10 cellular contexts compared by ENCODE assay signal in genomic region chr15:71761649-71762048, GRCh38. TPM values are rescaled to one million over a fixed set of nuclear protein-coding genes. Genes with fewer than 3 reads are reported as not detected.
DNase-seq lines count a peak whose midpoint lies in the region; ATAC-seq, FAIRE-seq and TF ChIP-seq lines count a peak whose summit lies in the region.
"Had no signal": no experiment of that assay in that cellular context is flagged by ENCODE, and none has a peak within 500 bp of the region (broad histone marks: within the 10 kb centered on the region; RNA-seq: fewer than 3 reads in every experiment).

No MANE protein-coding gene starts in this region.

- CTCF ChIA-PET in activated naive CD4-positive, alpha-beta T cell treated with anti-CD3 and anti-CD28 coated beads, Interleukin-2, amount 10 ng/mL, durations not matched to agents 7 days and 5 days (lab: Charles Lee) = no interaction called here
- CTCF ChIA-PET in activated naive CD4-positive, alpha-beta T cell treated with anti-CD3 and anti-CD28 coated beads for 36 hours (lab: Charles Lee) = interaction anchor here (1.2 kb wide), 1 partner anchor 40 kb away, joined by 3 read pairs; no protein-coding TSS in a partner anchor
- CTCF ChIA-PET in activated CD8-positive, alpha-beta memory T cell treated with anti-CD3 and anti-CD28 coated beads, Interleukin-2, amount 10 ng/mL, durations not matched to agents 7 days and 5 days (lab: Charles Lee) = interaction anchor here (1.4 kb wide), 1 partner anchor 10 kb away, joined by 3 read pairs; no protein-coding TSS in a partner anchor

- H3K4me2 ChIP-seq in keratinocyte (ENCODE audit: control insufficient read depth, extremely low read depth, insufficient read depth, low read depth, low read length) = no peak overlapping the region

- no peak overlapping the region for H3K27ac ChIP-seq in keratinocyte (ENCODE audit: control insufficient read depth, insufficient read depth, low read length)

- peaks cover 16% of the 10 kb centered on the region for H3K27me3 Mint-ChIP-seq in activated naive CD4-positive, alpha-beta T cell treated with anti-CD3 and anti-CD28 coated beads, Interleukin-2, amount 10 ng/mL, durations not matched to agents 7 days and 5 days
- H3K27me3 Mint-ChIP-seq in activated naive CD4-positive, alpha-beta T cell treated with anti-CD3 and anti-CD28 coated beads for 36 hours (ENCODE audit: low read depth) = no peaks in the 10 kb centered on the region
- peaks cover 16% of the 10 kb centered on the region for H3K27me3 Mint-ChIP-seq in activated CD8-positive, alpha-beta memory T cell treated with anti-CD3 and anti-CD28 coated beads, Interleukin-2, amount 10 ng/mL, durations not matched to agents 7 days and 5 days

- no peak for DNase-seq in activated naive CD4-positive, alpha-beta T cell treated with anti-CD3 and anti-CD28 coated beads, Interleukin-2, amount 10 ng/mL, durations not matched to agents 7 days and 5 days
- no peak for DNase-seq in activated naive CD4-positive, alpha-beta T cell treated with anti-CD3 and anti-CD28 coated beads for 36 hours
- DNase-seq in astrocyte of the cerebellum (ENCODE audit: low read depth) (peak; percentile 49), keratinocyte (ENCODE audit: low read depth, low spot score) (peak; percentile 71), urothelium cell line (ENCODE audit: low spot score) (peak; percentile 80), hypothalamus (lab: John Stamatoyannopoulos, UW) (no peak)
- DNase-seq in stimulated activated CD4-positive, alpha-beta T cell treated with anti-CD3 and anti-CD28 coated beads, Interleukin-4, amount 100 ng/mL, for 4 hours = no peak
- DNase-seq in activated CD8-positive, alpha-beta memory T cell treated with anti-CD3 and anti-CD28 coated beads, Interleukin-2, amount 10 ng/mL, durations not matched to agents 7 days and 5 days = no peak

- no peak for ATAC-seq in activated CD8-positive, alpha-beta memory T cell treated with anti-CD3 and anti-CD28 coated beads, Interleukin-2, amount 10 ng/mL, durations not matched to agents 7 days and 5 days
- ATAC-seq: GM12878 had no signal

- peaks cover 4% of the 10 kb centered on the region for H3K9me3 Mint-ChIP-seq in activated naive CD4-positive, alpha-beta T cell treated with anti-CD3 and anti-CD28 coated beads, Interleukin-2, amount 10 ng/mL, durations not matched to agents 7 days and 5 days
- peaks cover 13% of the 10 kb centered on the region for H3K9me3 Mint-ChIP-seq in activated naive CD4-positive, alpha-beta T cell treated with anti-CD3 and anti-CD28 coated beads for 36 hours
- peaks cover 12% of the 10 kb centered on the region for H3K9me3 Mint-ChIP-seq in activated CD8-positive, alpha-beta memory T cell treated with anti-CD3 and anti-CD28 coated beads, Interleukin-2, amount 10 ng/mL, durations not matched to agents 7 days and 5 days (ENCODE audit: low read depth)

- peak; percentile 90 for FAIRE-seq in keratinocyte (lab: Jason Lieb, UNC)
- FAIRE-seq in urothelium cell line (lab: Jason Lieb, UNC) = peak; percentile 13
- FAIRE-seq: endometrium, GM12878 had no signal

- no peaks in the 10 kb centered on the region for H3K4me1 Mint-ChIP-seq in activated naive CD4-positive, alpha-beta T cell treated with anti-CD3 and anti-CD28 coated beads, Interleukin-2, amount 10 ng/mL, durations not matched to agents 7 days and 5 days
- H3K4me1 Mint-ChIP-seq in activated naive CD4-positive, alpha-beta T cell treated with anti-CD3 and anti-CD28 coated beads for 36 hours (ENCODE audit: low read depth) = no peaks in the 10 kb centered on the region
- H3K4me1 Mint-ChIP-seq in activated CD8-positive, alpha-beta memory T cell treated with anti-CD3 and anti-CD28 coated beads, Interleukin-2, amount 10 ng/mL, durations not matched to agents 7 days and 5 days = peaks cover 5% of the 10 kb centered on the region

- no peaks in the 10 kb centered on the region for H3K27me3 ChIP-seq in keratinocyte (ENCODE audit: control insufficient read depth, extremely low read depth, insufficient read depth, low read length)

- peaks cover 6% of the 10 kb centered on the region for H3K4me1 ChIP-seq in keratinocyte (ENCODE audit: control insufficient read depth, extremely low read depth, insufficient read depth, low read length)

- peaks cover 9 to 31% of the 10 kb centered on the region in 2 experiments for H3K36me3 ChIP-seq in keratinocyte (ENCODE audit: control insufficient read depth in 2 of 2, extremely low read depth in 1 of 2, insufficient read depth in 2 of 2, low read length in 2 of 2)

- no peaks in the 10 kb centered on the region for H4K20me1 ChIP-seq in keratinocyte (ENCODE audit: control insufficient read depth, extremely low read depth, insufficient read depth, low read length)

- TF ChIP-seq CTCF in astrocyte of the cerebellum (IDR thresholded peaks at IDR 0.05; ENCODE audit: low read depth, low read length, missing control alignments) (no peak), keratinocyte (optimal IDR thresholded peaks at IDR 0.05 in 1 of 3, IDR thresholded peaks at IDR 0.05 in 1 of 3, conservative IDR thresholded peaks at IDR 0.05 in 1 of 3; ENCODE audit: extremely low read depth in 1 of 3, insufficient read depth in 2 of 3, low read length in 3 of 3) (no peak)

- H3K4me3 ChIP-seq in astrocyte of the cerebellum (ENCODE audit: low read depth, low read length) (no peak overlapping the region), keratinocyte (ENCODE audit: control insufficient read depth in 2 of 3, extremely low read depth in 1 of 3, insufficient read depth in 2 of 3, low read depth in 1 of 3, low read length in 3 of 3) (no peak overlapping the region)
- H3K4me3 ChIP-seq: GM12878 had no signal

- no peaks in the 10 kb centered on the region for H3K9me1 ChIP-seq in keratinocyte (ENCODE audit: control insufficient read depth, extremely low read depth, insufficient read depth, low read length)

- H3K36me3 Mint-ChIP-seq in activated naive CD4-positive, alpha-beta T cell treated with anti-CD3 and anti-CD28 coated beads, Interleukin-2, amount 10 ng/mL, durations not matched to agents 7 days and 5 days = no peaks in the 10 kb centered on the region
- peaks cover 1% of the 10 kb centered on the region for H3K36me3 Mint-ChIP-seq in activated naive CD4-positive, alpha-beta T cell treated with anti-CD3 and anti-CD28 coated beads for 36 hours (ENCODE audit: low read depth)
- peaks cover 5% of the 10 kb centered on the region for H3K36me3 Mint-ChIP-seq in activated CD8-positive, alpha-beta memory T cell treated with anti-CD3 and anti-CD28 coated beads, Interleukin-2, amount 10 ng/mL, durations not matched to agents 7 days and 5 days

- no peak overlapping the region for H2AFZ ChIP-seq in keratinocyte (ENCODE audit: control insufficient read depth, low read length)

- H3K9me3 ChIP-seq in keratinocyte (ENCODE audit: control insufficient read depth, low read depth, low read length) = peaks cover 2% of the 10 kb centered on the region

- no peak overlapping the region for H3K9ac ChIP-seq in keratinocyte (ENCODE audit: control insufficient read depth, extremely low read depth, insufficient read depth, low read length)

- no peak overlapping the region for H3K4me3 Mint-ChIP-seq in activated naive CD4-positive, alpha-beta T cell treated with anti-CD3 and anti-CD28 coated beads, Interleukin-2, amount 10 ng/mL, durations not matched to agents 7 days and 5 days
- no peak overlapping the region for H3K4me3 Mint-ChIP-seq in activated naive CD4-positive, alpha-beta T cell treated with anti-CD3 and anti-CD28 coated beads for 36 hours
- no peak overlapping the region for H3K4me3 Mint-ChIP-seq in activated CD8-positive, alpha-beta memory T cell treated with anti-CD3 and anti-CD28 coated beads, Interleukin-2, amount 10 ng/mL, durations not matched to agents 7 days and 5 days

- H3K27ac Mint-ChIP-seq in activated naive CD4-positive, alpha-beta T cell treated with anti-CD3 and anti-CD28 coated beads, Interleukin-2, amount 10 ng/mL, durations not matched to agents 7 days and 5 days = peak overlapping the region; percentile 5
- H3K27ac Mint-ChIP-seq in activated naive CD4-positive, alpha-beta T cell treated with anti-CD3 and anti-CD28 coated beads for 36 hours = no peak overlapping the region
- no peak overlapping the region for H3K27ac Mint-ChIP-seq in activated CD8-positive, alpha-beta memory T cell treated with anti-CD3 and anti-CD28 coated beads, Interleukin-2, amount 10 ng/mL, durations not matched to agents 7 days and 5 days

- dilution Hi-C loops in keratinocyte (cut with MboI; ENCODE audit: extremely low pct_ligation_motif_present, low sequenced_read_pairs) = no loop called here

- no peaks in the 10 kb centered on the region for H3K79me2 ChIP-seq in keratinocyte (ENCODE audit: control insufficient read depth, insufficient read depth, low read length)

- in situ Hi-C loops in astrocyte of the cerebellum (cut with HindIII; ENCODE audit: low sequenced_read_pairs) = no loop called here

- intact Hi-C loops in activated naive CD4-positive, alpha-beta T cell treated with anti-CD3 and anti-CD28 coated beads for 36 hours (cut with micrococcal nuclease) = no loop called here

RNA-seq across cellular contexts. Expression of gene NR2E3, which starts 48.7 kb away (rescaled TPM):
- total RNA-seq in activated naive CD4-positive, alpha-beta T cell treated with anti-CD3 and anti-CD28 coated beads for 36 hours = not detected
- 0.18 to 0.46 TPM (median 0.18 TPM) in 3 replicates for polyA plus RNA-seq in keratinocyte
- polyA plus RNA-seq in keratinocyte (2011; ENCODE audit: low read depth) = not detected
- 0.04 TPM in 1 of 2 replicates, not detected in the other for polyA plus RNA-seq in keratinocyte (2011; cell fraction: cytosol; rRNA removed)
- polyA plus RNA-seq in keratinocyte (2011; cell fraction: nucleus; rRNA removed) = 1.3 and 1.9 TPM in 2 replicates
- polyA plus RNA-seq in keratinocyte (2012; ENCODE audit: low replicate concordance) = 0.17 and 0.23 TPM in 2 replicates
- 0.26 to 0.54 TPM in 2 of 3 replicates, not detected in the other for polyA minus RNA-seq in keratinocyte
- polyA minus RNA-seq in keratinocyte (2011; cell fraction: cytosol; rRNA and poly(A)+ RNA removed) = not detected
- polyA minus RNA-seq in keratinocyte (2011; cell fraction: nucleus; rRNA and poly(A)+ RNA removed) = 1.5 and 6.1 TPM in 2 replicates
- not detected for total RNA-seq in activated CD8-positive, alpha-beta memory T cell treated with anti-CD3 and anti-CD28 coated beads, Interleukin-2, amount 10 ng/mL, durations not matched to agents 7 days and 5 days
- total RNA-seq: GM12878 had no signal

Comparison
In these comparisons a context has a peak if more than half of its experiments do, and no peak if none do; other contexts are left out.
1. DNase-seq: peak in astrocyte of the cerebellum (single experiment), keratinocyte (single experiment) and urothelium cell line (single experiment); none in activated naive CD4-positive, alpha-beta T cell treated with anti-CD3 and anti-CD28 coated beads, Interleukin-2, amount 10 ng/mL, durations not matched to agents 7 days and 5 days (single experiment), activated naive CD4-positive, alpha-beta T cell treated with anti-CD3 and anti-CD28 coated beads for 36 hours (single experiment), stimulated activated CD4-positive, alpha-beta T cell treated with anti-CD3 and anti-CD28 coated beads, Interleukin-4, amount 100 ng/mL, for 4 hours (0 of 2), hypothalamus (0 of 51) and activated CD8-positive, alpha-beta memory T cell treated with anti-CD3 and anti-CD28 coated beads, Interleukin-2, amount 10 ng/mL, durations not matched to agents 7 days and 5 days (single experiment).